In the genomic region with DNA sequence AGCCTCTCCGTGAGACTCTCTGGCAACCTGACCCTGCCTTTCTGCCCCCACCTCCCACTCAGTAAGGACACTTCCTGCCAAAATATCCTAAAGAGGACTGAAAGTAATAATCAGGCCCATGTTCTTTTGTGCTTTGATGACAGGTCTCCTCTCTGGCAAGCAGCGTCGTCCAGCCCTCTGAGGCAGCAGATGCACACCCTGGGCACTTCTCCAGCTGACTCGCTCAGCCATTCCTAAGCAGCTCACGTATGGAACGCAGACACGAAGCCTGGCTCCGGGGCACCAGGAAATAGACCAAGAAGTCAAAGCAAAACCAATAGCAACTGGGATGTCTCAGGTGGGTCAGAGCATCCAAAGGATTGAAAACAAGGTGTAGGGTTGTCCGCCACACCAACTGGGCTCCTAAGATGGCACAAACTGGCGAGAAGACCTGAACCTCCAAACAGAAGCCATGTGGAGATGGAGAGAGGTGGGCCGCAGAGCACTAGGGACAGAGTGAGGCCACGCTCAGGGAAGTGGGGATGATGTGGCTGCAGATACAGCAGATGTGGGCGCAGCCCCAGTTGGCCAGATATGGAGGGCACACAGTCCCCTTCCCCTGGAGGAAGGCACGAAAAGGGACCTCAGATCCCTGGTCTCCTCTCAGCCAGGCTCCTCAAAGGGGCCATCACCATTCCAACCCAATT, we compare ENCODE assay signal across 9 cellular contexts. TPM values are rescaled to one million over a fixed set of nuclear protein-coding genes. Genes with fewer than 3 reads are reported as not detected.
DNase-seq lines count a peak whose midpoint lies in the region; ATAC-seq and TF ChIP-seq lines count a peak whose summit lies in the region.
"Had no signal": no experiment of that assay in that cellular context is flagged by ENCODE, and none has a peak within 500 bp of the region (broad histone marks: within the 10 kb centered on the region; RNA-seq: fewer than 3 reads in every experiment).

No MANE protein-coding gene starts in this region.

- no peak overlapping the region for H3K4ac ChIP-seq in neuronal stem cell (ENCODE audit: low read length)

- H3K36me3 ChIP-seq in neuronal stem cell (replicated peaks in 1 of 2; ENCODE audit: control insufficient read depth in 2 of 2, insufficient read depth in 2 of 2, low read length in 2 of 2) (peaks cover 6 to 52% of the 10 kb centered on the region in 2 donors), left lung (peaks cover 0 to 52% of the 10 kb centered on the region in 2 donors)

- H3K27me3 ChIP-seq in neuronal stem cell (ENCODE audit: control insufficient read depth in 3 of 3, insufficient read depth in 3 of 3, low read depth in 1 of 3, low read length in 3 of 3) (no peaks in the 10 kb centered on the region), left lung (peaks cover 0 to 18% of the 10 kb centered on the region in 2 donors)

- no peak overlapping the region for H4K91ac ChIP-seq in neuronal stem cell (ENCODE audit: low read depth, low read length, poor library complexity)

- H2BK120ac ChIP-seq in neuronal stem cell (ENCODE audit: low read depth, low read length) = no peak overlapping the region

- H3K4me1 ChIP-seq in neuronal stem cell (ENCODE audit: control insufficient read depth in 2 of 2, insufficient read depth in 1 of 2, low read depth in 1 of 2, low read length in 2 of 2) (peaks cover 18 to 19% of the 10 kb centered on the region in 2 donors), left lung (peaks cover 12 to 80% of the 10 kb centered on the region in 2 donors)

- H3K4me3 ChIP-seq in neuronal stem cell (ENCODE audit: low read length in 2 of 2) (no peak overlapping the region), left lung (peak overlapping the region in 1 of 2 donors; percentile 69)

- DNase-seq in COLO829 (ENCODE audit: low spot score) (peak; percentile 35), NCI-H2029 (lab: John Stamatoyannopoulos, UW) (peak; percentile 30), dedifferentiated amniotic fluid mesenchymal stem cell (ENCODE audit: extremely low spot score) (peak; percentile 77), neuronal stem cell (ENCODE audit: low spot score) (no peak), left lung (no peak), NCI-H1436 (lab: John Stamatoyannopoulos, UW) (no peak)
- no peak for DNase-seq in stimulated activated naive CD4-positive, alpha-beta T cell (lab: John Stamatoyannopoulos, UW)
- DNase-seq: stimulated activated CD4-positive, alpha-beta T cell treated with anti-CD3 and anti-CD28 coated beads, Interleukin-12 subunit alpha, Interleukin-12 subunit beta, amount 100 ng/mL, for 4 hours had no signal

- no peak overlapping the region for H2BK5ac ChIP-seq in neuronal stem cell (ENCODE audit: low read length)

- no peak overlapping the region for H4K8ac ChIP-seq in neuronal stem cell (ENCODE audit: low read depth, low read length)

- H3K9ac ChIP-seq in neuronal stem cell (ENCODE audit: low read depth, low read length, poor library complexity) = no peak overlapping the region

- H3K9me3 ChIP-seq in neuronal stem cell (replicated peaks in 1 of 2; ENCODE audit: control insufficient read depth in 2 of 2, insufficient read depth in 1 of 2, low read depth in 1 of 2, low read length in 2 of 2) (peaks cover 0 to 8% of the 10 kb centered on the region in 2 donors), left lung (no peaks in the 10 kb centered on the region)

- no peak overlapping the region for H3K23ac ChIP-seq in neuronal stem cell (ENCODE audit: low read depth, low read length, poor library complexity)

- no peak for TF ChIP-seq CTCF in left lung (IDR thresholded peaks at IDR 0.05)

- intact Hi-C loops in left lung (cut with DNase I) = no loop called here

- H3K18ac ChIP-seq in neuronal stem cell (ENCODE audit: low read length) = no peak overlapping the region

- H3K79me1 ChIP-seq in neuronal stem cell (ENCODE audit: low read depth, low read length) = no peaks in the 10 kb centered on the region

- H2AK5ac ChIP-seq in neuronal stem cell (ENCODE audit: low read depth, low read length) = peak overlapping the region; percentile 54

- H2BK12ac ChIP-seq in neuronal stem cell (ENCODE audit: low read length) = no peak overlapping the region

- H3K4me2 ChIP-seq in neuronal stem cell (ENCODE audit: insufficient read depth, low read length, poor library complexity, severe bottlenecking) = no peak overlapping the region

- no peak overlapping the region for H3K14ac ChIP-seq in neuronal stem cell (ENCODE audit: low read length)

- no peak for ATAC-seq in left lung
- ATAC-seq in GM18511 (IDR thresholded peaks at IDR 0.05; ENCODE audit: unreplicated experiment) = no peak

- no CpG with 5 or more reads among the region's 14 CpGs for WGBS in neuronal stem cell (ENCODE audit: extremely low coverage in 2 of 2, insufficient read length in 2 of 2, insufficient replicate concordance in 1 of 2), 2 donors

- H3K27ac ChIP-seq in neuronal stem cell (replicated peaks; ENCODE audit: low read length) (no peak overlapping the region), left lung (peak overlapping the region in 1 of 2 donors; percentile 99)

- no peak overlapping the region for H2BK15ac ChIP-seq in neuronal stem cell (ENCODE audit: low read length)

- no peak overlapping the region for H2AFZ ChIP-seq in neuronal stem cell (ENCODE audit: low read length)

RNA-seq across cellular contexts. Expression of a gene that starts 2.4 kb away (rescaled TPM):
- 12.6 TPM for polyA plus RNA-seq in neuronal stem cell (2013, experiment 1 of 2)
- 12.9 TPM for polyA plus RNA-seq in neuronal stem cell (2013, experiment 2 of 2)
- 10 to 100 TPM; 38.7 to 71.5 TPM for total RNA-seq in left lung

Comparison
In these comparisons a context has a peak if more than half of its experiments do, and no peak if none do; other contexts are left out.
1. DNase-seq: peak in COLO829 (single experiment), NCI-H2029 (single experiment) and dedifferentiated amniotic fluid mesenchymal stem cell (single experiment); none in neuronal stem cell (single experiment), left lung (0 of 2), NCI-H1436 (single experiment) and stimulated activated naive CD4-positive, alpha-beta T cell (0 of 6).